In the genomic region with DNA sequence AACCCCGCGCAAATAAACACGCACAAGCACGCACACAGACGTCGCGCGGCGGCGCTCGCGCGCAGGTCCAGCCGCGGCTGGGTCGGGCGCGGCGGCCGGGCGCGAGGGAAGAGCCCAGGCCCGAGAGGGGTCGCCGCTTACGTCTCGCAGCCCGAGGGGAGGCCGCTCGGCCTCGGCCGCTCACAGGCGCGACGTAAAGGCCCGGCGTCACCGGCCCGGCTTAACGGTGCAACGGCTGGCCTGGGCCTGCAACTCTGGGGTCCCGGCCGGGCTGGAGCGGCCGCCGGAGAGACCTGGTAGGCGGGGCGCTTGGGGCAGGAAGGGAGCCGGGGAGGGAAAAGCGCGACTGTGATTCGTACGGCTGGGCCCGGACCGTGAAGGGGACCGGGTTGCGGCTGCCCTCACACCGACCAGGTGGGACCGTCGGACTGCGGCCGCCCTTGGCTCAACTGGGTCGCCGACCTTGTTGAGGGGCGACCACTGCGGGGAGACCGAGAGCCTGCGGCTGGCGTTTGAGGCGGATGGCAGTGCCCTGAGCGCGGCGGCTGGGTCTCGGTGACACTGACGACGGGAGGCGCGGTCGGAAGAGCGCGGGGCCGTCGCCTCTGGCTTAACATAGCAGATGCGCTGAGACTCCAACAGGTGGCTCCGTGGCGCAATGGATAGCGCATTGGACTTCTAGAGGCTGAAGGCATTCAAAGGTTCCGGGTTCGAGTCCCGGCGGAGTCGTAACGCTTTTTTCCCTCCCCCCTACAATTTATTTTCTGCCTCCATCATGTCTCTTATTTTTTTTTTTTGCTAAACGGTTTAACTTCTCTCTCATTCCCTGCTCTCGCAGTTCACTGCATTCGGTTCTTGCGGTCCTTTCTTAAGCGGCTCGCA, we compare ENCODE assay signal across 8 cellular contexts. TPM values are rescaled to one million over a fixed set of nuclear protein-coding genes. Genes with fewer than 3 reads are reported as not detected.
A peak's percentile ranks its signal among the peaks of the same experiment; 100 is the strongest.
DNase-seq lines count a peak whose midpoint lies in the region; ATAC-seq and TF ChIP-seq lines count a peak whose summit lies in the region.

No MANE protein-coding gene starts in this region.

- in situ Hi-C loops in GM13976 (cut with MboI; ENCODE audit: low sequenced_read_pairs, unreplicated experiment), result loop anchor here (25.0 kb wide), 1 partner anchor 535 kb away; no protein-coding TSS in a partner anchor

- TF ChIP-seq CTCF in GM13976 (IDR thresholded peaks at IDR 0.05; ENCODE audit: borderline replicate concordance, control extremely low read depth, extremely low read depth, insufficient read depth, missing control alignments), result no peak
- TF ChIP-seq CTCF in progenitor cell of endocrine pancreas (IDR thresholded peaks at IDR 0.05; ENCODE audit: unreplicated experiment), result peak; percentile 33

- CTCF ChIA-PET in T-cell (lab: Charles Lee), result interaction anchor here (0.6 to 5.2 kb wide), 7 partner anchors 31 to 218 kb away, joined by 3 to 87 read pairs (median 9); a partner anchor contains a TSS

- H3K9me3 Mint-ChIP-seq in T-cell, result peaks cover 0 to 3% (median 0%) of the 10 kb centered on the region in 3 donors
- peaks cover 6% of the 10 kb centered on the region for H3K9me3 Mint-ChIP-seq in progenitor cell of endocrine pancreas (ENCODE audit: low read depth)

- POLR2A ChIA-PET in T-cell (lab: Charles Lee), result interaction anchor here (0.5 to 2.1 kb wide), 4 partner anchors 25 to 63 kb away, joined by 3 to 16 read pairs (median 4); a partner anchor contains a TSS

- intact Hi-C loops in left ventricle myocardium superior (cut with micrococcal nuclease), result loop anchor here (5.0 to 10.0 kb wide), 2 partner anchors 222 to 405 kb away; no protein-coding TSS in a partner anchor

- H3K27me3 Mint-ChIP-seq in T-cell (peaks cover 0 to 5% of the 10 kb centered on the region in 2 donors), progenitor cell of endocrine pancreas (no peaks in the 10 kb centered on the region)

- H3K27ac Mint-ChIP-seq in T-cell (peak overlapping the region; percentile 92 to 96), progenitor cell of endocrine pancreas (peak overlapping the region; percentile 99)

- peak; percentile 86 for DNase-seq in GM13976 (ENCODE audit: low spot score)
- peak; percentile 53 for DNase-seq in NCI-H1436 treated with DMSO at 0.1 percent for 48 hours (lab: John Stamatoyannopoulos, UW)
- peak; percentile 80 to 92 (median 88) for DNase-seq in T-cell
- DNase-seq in amniotic epithelial cell (ENCODE audit: low read depth), result peak; percentile 74
- DNase-seq in left ventricle myocardium superior, result peak; percentile 89
- DNase-seq in progenitor cell of endocrine pancreas (ENCODE audit: low spot score, unreplicated experiment), result peak; percentile 75
- DNase-seq in ureter (ENCODE audit: low spot score), result peak; percentile 90

- H3K4me1 Mint-ChIP-seq in T-cell, result peaks cover 31 to 39% (median 36%) of the 10 kb centered on the region in 3 donors
- H3K4me1 Mint-ChIP-seq in progenitor cell of endocrine pancreas (ENCODE audit: low read depth), result peaks cover 7% of the 10 kb centered on the region

- H3K36me3 Mint-ChIP-seq in T-cell (peaks cover 5% of the 10 kb centered on the region), progenitor cell of endocrine pancreas (ENCODE audit: insufficient read depth) (peaks cover 1% of the 10 kb centered on the region)

- H3K4me3 Mint-ChIP-seq in T-cell, result peak overlapping the region; percentile 88 to 98 (median 91)
- peak overlapping the region; percentile 97 for H3K4me3 Mint-ChIP-seq in progenitor cell of endocrine pancreas (ENCODE audit: low read depth)

- ATAC-seq in HG02870 (IDR thresholded peaks at IDR 0.05; ENCODE audit: unreplicated experiment) (peak; percentile 56), T-cell (replicated peaks in 1 of 4) (peak; percentile 64 to 75 (median 67)), left ventricle myocardium superior (peak; percentile 85)

RNA-seq across cellular contexts. Expression of a gene that starts 31.8 kb away (rescaled TPM):
- total RNA-seq in T-cell, result 10 to 100 TPM; 60.4 to 90.7 (median 69.8) TPM
- total RNA-seq in left ventricle myocardium superior, result 42.7 TPM
- 48.7 and 50.8 TPM in 2 replicates for total RNA-seq in progenitor cell of endocrine pancreas
- 60.4 TPM for total RNA-seq in ureter

Comparison
In these comparisons a context has a peak if more than half of its experiments do, and no peak if none do; other contexts are left out.
1. Peak in every context shown above with its lines: DNase-seq and ATAC-seq.